Comparison of ENCODE assay signal across 30 cellular contexts in the genomic region with DNA sequence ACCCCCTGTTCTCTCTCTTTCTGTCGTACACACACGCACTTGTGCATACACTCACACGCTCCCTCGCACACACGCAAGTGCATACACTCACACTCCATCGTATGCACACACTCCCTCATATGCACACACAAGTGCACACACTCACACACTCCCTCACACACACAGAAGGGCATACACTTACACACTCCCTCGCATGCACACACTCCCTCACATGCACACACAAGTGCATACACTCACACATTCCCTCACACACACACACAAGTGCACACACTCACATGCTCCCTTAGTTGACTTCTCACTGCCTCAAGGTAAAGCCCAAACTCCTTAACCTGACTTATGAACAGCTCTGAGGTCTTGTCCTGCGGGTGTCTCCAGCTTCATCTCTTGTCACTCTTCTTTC.
"Had no signal": no experiment of that assay in that cellular context is flagged by ENCODE, and none has a peak within 500 bp of the region (broad histone marks: within the 10 kb centered on the region; RNA-seq: fewer than 3 reads in every experiment).

No MANE protein-coding gene starts in this region.

- H3K4me1 Mint-ChIP-seq: brain, WTC11 had no signal

- H3K4me3 Mint-ChIP-seq: activated CD4-positive, alpha-beta T cell treated with anti-CD3 and anti-CD28 coated beads for 36 hours; activated CD4-positive, alpha-beta T cell treated with anti-CD3 and anti-CD28 coated beads, Interleukin-2, amount 10 ng/mL, durations not matched to agents 7 days and 5 days; activated CD8-positive, alpha-beta T cell treated with anti-CD3 and anti-CD28 coated beads, Interleukin-2, amount 10 ng/mL, durations not matched to agents 7 days and 5 days; activated naive CD4-positive, alpha-beta T cell treated with anti-CD3 and anti-CD28 coated beads for 36 hours; activated T-cell treated with anti-CD3 and anti-CD28 coated beads, Interleukin-2, amount 50 U/mL, for 24 hours; brain; T-helper 1 cell treated with Interleukin-12 subunit alpha and Interleukin-12 subunit beta and Interleukin-4 antibody, amounts not matched to agents 30 μg/mL and 1 μg/mL, for 36 hours; T-helper 2 cell treated with Interferon-gamma antibody and Interleukin-4, amounts not matched to agents 5 μg/mL and 100 μg/mL, for 36 hours; WTC11 had no signal

- H3K9me3 ChIP-seq: adrenal gland, SJSA1, SK-N-SH had no signal

- H3K4me3 ChIP-seq: adrenal gland, SJSA1 had no signal

- H3K27ac Mint-ChIP-seq: activated CD4-positive, alpha-beta T cell treated with anti-CD3 and anti-CD28 coated beads for 36 hours; activated CD4-positive, alpha-beta T cell treated with anti-CD3 and anti-CD28 coated beads, Interleukin-2, amount 10 ng/mL, durations not matched to agents 7 days and 5 days; activated CD8-positive, alpha-beta T cell treated with anti-CD3 and anti-CD28 coated beads, Interleukin-2, amount 10 ng/mL, durations not matched to agents 7 days and 5 days; activated naive CD4-positive, alpha-beta T cell treated with anti-CD3 and anti-CD28 coated beads for 36 hours; activated naive CD4-positive, alpha-beta T cell treated with anti-CD3 and anti-CD28 coated beads, Interleukin-2, amount 50 U/mL, for 72 hours; activated T-cell treated with anti-CD3 and anti-CD28 coated beads, Interleukin-2, amount 50 U/mL, for 24 hours; brain; T-helper 1 cell treated with Interleukin-12 subunit alpha and Interleukin-12 subunit beta and Interleukin-4 antibody, amounts not matched to agents 30 μg/mL and 1 μg/mL, for 36 hours; T-helper 2 cell treated with Interferon-gamma antibody and Interleukin-4, amounts not matched to agents 5 μg/mL and 100 μg/mL, for 36 hours; WTC11 had no signal

- H3K9me3 Mint-ChIP-seq: activated CD4-positive, alpha-beta T cell treated with anti-CD3 and anti-CD28 coated beads, Interleukin-2, amount 10 ng/mL, durations not matched to agents 7 days and 5 days; activated naive CD4-positive, alpha-beta T cell treated with anti-CD3 and anti-CD28 coated beads for 36 hours; activated naive CD4-positive, alpha-beta T cell treated with anti-CD3 and anti-CD28 coated beads, Interleukin-2, amount 50 U/mL, for 72 hours; activated T-cell treated with anti-CD3 and anti-CD28 coated beads, Interleukin-2, amount 50 U/mL, for 24 hours; T-helper 1 cell treated with Interleukin-12 subunit alpha and Interleukin-12 subunit beta and Interleukin-4 antibody, amounts not matched to agents 30 μg/mL and 1 μg/mL, for 36 hours; T-helper 2 cell treated with Interferon-gamma antibody and Interleukin-4, amounts not matched to agents 5 μg/mL and 100 μg/mL, for 36 hours had no signal

- H3K4me1 ChIP-seq: adrenal gland, SJSA1 had no signal

- H3K36me3 Mint-ChIP-seq: activated naive CD4-positive, alpha-beta T cell treated with anti-CD3 and anti-CD28 coated beads, Interleukin-2, amount 50 U/mL, for 72 hours; brain; WTC11 had no signal

- FAIRE-seq: TTC549 had no signal

- H3K4me2 ChIP-seq: SK-N-SH had no signal

- H3K9ac ChIP-seq: SK-N-SH had no signal

- H3K9me2 ChIP-seq: SK-N-SH had no signal

- ATAC-seq: activated CD4-positive, alpha-beta T cell treated with anti-CD3 and anti-CD28 coated beads for 36 hours; activated CD4-positive, CD25-positive, alpha-beta regulatory T cell treated with anti-CD3 and anti-CD28 coated beads, Interleukin-2, amount 50 U/mL, for 24 hours; activated CD8-positive, alpha-beta T cell treated with anti-CD3 and anti-CD28 coated beads, Interleukin-2, amount 10 ng/mL, durations not matched to agents 7 days and 5 days; activated naive CD4-positive, alpha-beta T cell treated with anti-CD3 and anti-CD28 coated beads, Interleukin-2, amount 50 U/mL, for 72 hours; Panc1; WTC11 had no signal

- DNase-seq: activated CD4-positive, alpha-beta T cell treated with anti-CD3 and anti-CD28 coated beads for 36 hours; activated CD4-positive, alpha-beta T cell treated with anti-CD3 and anti-CD28 coated beads, Interleukin-2, amount 10 ng/mL, durations not matched to agents 7 days and 5 days; activated CD4-positive, alpha-beta T cell treated with anti-CD3 and anti-CD28 coated beads, Interleukin-2, amount 50 U/mL, for 48 hours; activated CD8-positive, alpha-beta T cell treated with anti-CD3 and anti-CD28 coated beads, Interleukin-2, amount 10 ng/mL, durations not matched to agents 7 days and 5 days; activated gamma-delta T cell treated with Interleukin-2 at 50 U/mL for 16 hours; activated naive CD4-positive, alpha-beta T cell treated with anti-CD3 and anti-CD28 coated beads for 36 hours; activated T-cell treated with anti-CD3 and anti-CD28 coated beads, Interleukin-2, amount 50 U/mL, for 24 hours; adrenal gland; central memory CD4-positive, alpha-beta T cell; NCI-H1105 treated with DMSO at 0.1 percent for 48 hours; NCI-H1436; NCI-H1694; NCI-H1930; NCI-H2081 treated with DMSO at 0.1 percent for 48 hours; NCI-H226; NCI-H446 treated with DMSO at 0.1 percent for 48 hours; NCI-H524; NCI-H69; NCI-H82; SHP77; SK-N-SH had no signal

- H3K36me3 ChIP-seq: adrenal gland, SJSA1 had no signal

- H3K27ac ChIP-seq: adrenal gland, SJSA1 had no signal
